ENCODE assay signal across 22 cellular contexts in the genomic region with DNA sequence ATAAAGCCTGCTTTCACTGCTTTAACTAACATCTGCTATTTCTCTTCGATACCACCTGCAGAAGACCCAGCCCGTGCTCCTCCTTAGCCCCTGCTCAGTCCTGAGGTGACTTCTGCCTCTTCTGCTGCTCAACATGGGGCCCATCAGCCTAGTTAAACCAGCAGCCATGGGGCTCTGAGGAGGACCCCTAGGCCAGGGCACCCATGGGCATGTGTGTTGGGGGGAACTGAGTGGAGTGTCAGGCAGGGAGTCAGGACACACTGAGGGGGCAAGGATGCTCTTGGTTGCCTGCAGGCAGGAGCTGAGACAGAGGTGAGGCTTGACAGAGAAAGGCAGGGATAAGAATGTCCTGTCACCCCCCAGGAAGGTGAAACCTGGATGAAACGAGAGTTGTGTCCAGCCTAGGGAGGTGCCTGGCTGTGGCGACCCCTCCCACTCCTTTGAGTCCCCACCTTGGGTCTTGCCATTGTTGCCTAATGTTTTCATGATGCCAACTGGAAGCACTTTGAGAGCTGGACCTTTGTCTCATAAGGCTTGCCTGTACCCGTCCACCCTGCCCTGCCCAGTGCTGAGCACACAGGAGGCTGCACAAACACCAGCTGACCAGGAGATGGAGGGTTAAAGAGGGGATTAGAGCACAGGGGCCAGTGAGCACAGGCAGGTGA. TPM values are rescaled to one million over a fixed set of nuclear protein-coding genes. Genes with fewer than 3 reads are reported as not detected.
DNase-seq lines count a peak whose midpoint lies in the region; ATAC-seq, FAIRE-seq and TF ChIP-seq lines count a peak whose summit lies in the region.
"Had no signal": no experiment of that assay in that cellular context is flagged by ENCODE, and none has a peak within 500 bp of the region (broad histone marks: within the 10 kb centered on the region; RNA-seq: fewer than 3 reads in every experiment).

No MANE protein-coding gene starts in this region.

- no peak overlapping the region for H3K56ac ChIP-seq in H1 (replicated peaks; ENCODE audit: insufficient read length, low read depth, low read length)

- H3K27me3 ChIP-seq in RWPE2 (ENCODE audit: insufficient read depth, poor library complexity, severe bottlenecking), result no peaks in the 10 kb centered on the region
- no peaks in the 10 kb centered on the region for H3K27me3 ChIP-seq in H1 (replicated peaks in 1 of 4; ENCODE audit: control insufficient read depth in 3 of 4, extremely low read depth in 1 of 4, insufficient read depth in 3 of 4, low read length in 3 of 4)
- no peaks in the 10 kb centered on the region for H3K27me3 ChIP-seq in neuronal stem cell (ENCODE audit: control insufficient read depth in 3 of 3, insufficient read depth in 3 of 3, low read depth in 1 of 3, low read length in 3 of 3)
- no peaks in the 10 kb centered on the region for H3K27me3 ChIP-seq in hepatocyte

- H3K9me2 ChIP-seq in hepatocyte (replicated peaks; ENCODE audit: insufficient read depth), result no peaks in the 10 kb centered on the region

- no peaks in the 10 kb centered on the region for H3K23me2 ChIP-seq in H1 (ENCODE audit: low read depth, low read length)

- peaks cover 0 to 3% of the 10 kb centered on the region in 2 experiments for H4K20me1 ChIP-seq in H1 (replicated peaks in 1 of 2; ENCODE audit: control insufficient read depth in 1 of 2, insufficient read depth in 2 of 2, low read length in 2 of 2)
- no peaks in the 10 kb centered on the region for H4K20me1 ChIP-seq in hepatocyte (ENCODE audit: insufficient read depth, poor library complexity, severe bottlenecking)

- no peak overlapping the region for H4K5ac ChIP-seq in H1 (ENCODE audit: insufficient read length, low read depth, low read length)

- TF ChIP-seq POLR2A in H1 (IDR thresholded peaks at IDR 0.05; ENCODE audit: control extremely low read depth in 1 of 2, low read depth in 2 of 2, low read length in 2 of 2), result no peak

- 0 out of 2 replicates have a peak overlapping the region, but pooled peaks have one; percentile 13 for H2AK5ac ChIP-seq in H1 (ENCODE audit: low read depth, low read length)
- no peak overlapping the region for H2AK5ac ChIP-seq in neuronal stem cell (ENCODE audit: low read depth, low read length)

- no peak for ATAC-seq in activated naive CD8-positive, alpha-beta T cell treated with anti-CD3 and anti-CD28 coated beads, Interleukin-2, amount 10 ng/mL, durations not matched to agents 7 days and 5 days (ENCODE audit: low read depth)
- ATAC-seq in activated naive CD8-positive, alpha-beta T cell treated with anti-CD3 and anti-CD28 coated beads, Interleukin-2, amount 50 U/mL, for 24 hours, result no peak
- ATAC-seq in RWPE2 (ENCODE audit: low read depth), result peak; percentile 23; the same call in 2 of the 3 replicates
- no peak for ATAC-seq in activated CD8-positive, alpha-beta T cell treated with anti-CD3 and anti-CD28 coated beads for 36 hours

- TF ChIP-seq CTCF in RWPE2 (IDR thresholded peaks at IDR 0.05; ENCODE audit: poor library complexity, severe bottlenecking) (no peak), H1 (IDR thresholded peaks at IDR 0.05; ENCODE audit: control extremely low read depth in 1 of 3, insufficient read depth in 1 of 3, low read depth in 1 of 3, low read length in 3 of 3) (no peak), hepatocyte (IDR thresholded peaks at IDR 0.05; ENCODE audit: poor library complexity) (no peak)
- TF ChIP-seq CTCF in activated CD8-positive, alpha-beta T cell treated with anti-CD3 and anti-CD28 coated beads for 36 hours (IDR thresholded peaks at IDR 0.05), result no peak

- peaks cover 16% of the 10 kb centered on the region for H3K4me1 Mint-ChIP-seq in activated naive CD8-positive, alpha-beta T cell treated with anti-CD3 and anti-CD28 coated beads, Interleukin-2, amount 10 ng/mL, durations not matched to agents 7 days and 5 days
- peaks cover 41% of the 10 kb centered on the region for H3K4me1 Mint-ChIP-seq in activated naive CD8-positive, alpha-beta T cell treated with anti-CD3 and anti-CD28 coated beads, Interleukin-2, amount 50 U/mL, for 24 hours
- H3K4me1 Mint-ChIP-seq in activated CD8-positive, alpha-beta T cell treated with anti-CD3 and anti-CD28 coated beads for 36 hours (ENCODE audit: low read depth), result peaks cover 24% of the 10 kb centered on the region

- no peak for TF ChIP-seq RAD21 in H1 (IDR thresholded peaks at IDR 0.05 in 1 of 2, conservative IDR thresholded peaks at IDR 0.05 in 1 of 2; ENCODE audit: low read depth in 2 of 2, low read length in 2 of 2)

- POLR2A ChIA-PET in activated naive CD8-positive, alpha-beta T cell treated with anti-CD3 and anti-CD28 coated beads, Interleukin-2, amount 10 ng/mL, durations not matched to agents 7 days and 5 days (lab: Charles Lee), result interaction anchor here (0.7 kb wide), 1 partner anchor 16 kb away, joined by 3 read pairs; the partner anchor contains the start of genes DHRS1 and NOP9
- POLR2A ChIA-PET in H1 (lab: Charles Lee; ENCODE audit: partially characterized antibody), result interaction anchor here (0.7 to 3.8 kb wide), 12 partner anchors 8 to 190 kb away, joined by 3 to 13 read pairs (median 4); partner anchors contain the start of genes DHRS1, LTB4R, NOP9 and PCK2
- POLR2A ChIA-PET in activated CD8-positive, alpha-beta T cell treated with anti-CD3 and anti-CD28 coated beads for 36 hours (lab: Charles Lee), result interaction anchor here (0.9 to 2.0 kb wide), 2 partner anchors 13 to 41 kb away, joined by 3 to 8 read pairs; partner anchors contain the start of gene RABGGTA

- no peak overlapping the region for H3K4me3 Mint-ChIP-seq in activated naive CD8-positive, alpha-beta T cell treated with anti-CD3 and anti-CD28 coated beads, Interleukin-2, amount 10 ng/mL, durations not matched to agents 7 days and 5 days
- no peak overlapping the region for H3K4me3 Mint-ChIP-seq in activated naive CD8-positive, alpha-beta T cell treated with anti-CD3 and anti-CD28 coated beads, Interleukin-2, amount 50 U/mL, for 24 hours
- H3K4me3 Mint-ChIP-seq in activated CD8-positive, alpha-beta T cell treated with anti-CD3 and anti-CD28 coated beads for 36 hours, result no peak overlapping the region
- H3K4me3 Mint-ChIP-seq: IgD-negative memory B cell had no signal

- H3K27ac ChIP-seq in RWPE2 (ENCODE audit: poor library complexity, severe bottlenecking), result peak overlapping the region; percentile 1
- H3K27ac ChIP-seq in H1 (ENCODE audit: low read depth, low read length), result no peak overlapping the region
- H3K27ac ChIP-seq in neuronal stem cell (replicated peaks; ENCODE audit: low read length), result no peak overlapping the region
- no peak overlapping the region for H3K27ac ChIP-seq in hepatocyte
- H3K27ac ChIP-seq: C4-2B had no signal

- no peak overlapping the region for H3K4me2 ChIP-seq in H1 (ENCODE audit: insufficient read depth in 1 of 2, low read depth in 2 of 2, low read length in 2 of 2)
- no peak overlapping the region for H3K4me2 ChIP-seq in neuronal stem cell (ENCODE audit: insufficient read depth, low read length, poor library complexity, severe bottlenecking)
- H3K4me2 ChIP-seq in hepatocyte, result no peak overlapping the region

- H3K9me3 ChIP-seq in RWPE2 (ENCODE audit: severe bottlenecking) (no peaks in the 10 kb centered on the region), H1 (ENCODE audit: insufficient read depth in 2 of 2, low read depth in 1 of 2, low read length in 1 of 2) (no peaks in the 10 kb centered on the region), neuronal stem cell (replicated peaks in 1 of 2; ENCODE audit: control insufficient read depth in 2 of 2, insufficient read depth in 1 of 2, low read depth in 1 of 2, low read length in 2 of 2) (no peaks in the 10 kb centered on the region), hepatocyte (ENCODE audit: low read depth) (no peaks in the 10 kb centered on the region)

- no peak overlapping the region for H2BK20ac ChIP-seq in H1 (ENCODE audit: low read length)

- no peaks in the 10 kb centered on the region; the same call in 1 of the 2 replicates for H3K36me3 ChIP-seq in RWPE2 (ENCODE audit: low read depth)
- no peaks in the 10 kb centered on the region for H3K36me3 ChIP-seq in H1 (ENCODE audit: control insufficient read depth in 2 of 4, insufficient read depth in 4 of 4, low read length in 3 of 4)
- H3K36me3 ChIP-seq in neuronal stem cell (replicated peaks in 1 of 2; ENCODE audit: control insufficient read depth in 2 of 2, insufficient read depth in 2 of 2, low read length in 2 of 2), result no peaks in the 10 kb centered on the region
- no peaks in the 10 kb centered on the region for H3K36me3 ChIP-seq in hepatocyte (replicated peaks; ENCODE audit: insufficient read depth, low read depth)

- H3K4me1 ChIP-seq in RWPE2 (ENCODE audit: insufficient read depth, poor library complexity, severe bottlenecking), result peaks cover 17% of the 10 kb centered on the region
- no peaks in the 10 kb centered on the region for H3K4me1 ChIP-seq in H1 (replicated peaks in 1 of 4; ENCODE audit: control insufficient read depth in 3 of 4, insufficient read depth in 4 of 4, low read length in 3 of 4)
- peaks cover 0 to 3% of the 10 kb centered on the region in 2 donors for H3K4me1 ChIP-seq in neuronal stem cell (ENCODE audit: control insufficient read depth in 2 of 2, insufficient read depth in 1 of 2, low read depth in 1 of 2, low read length in 2 of 2)
- no peaks in the 10 kb centered on the region for H3K4me1 ChIP-seq in hepatocyte (ENCODE audit: insufficient read depth)

- DNase-seq in activated naive CD8-positive, alpha-beta T cell treated with anti-CD3 and anti-CD28 coated beads, Interleukin-2, amount 10 ng/mL, durations not matched to agents 7 days and 5 days, result no peak
- DNase-seq in activated naive CD8-positive, alpha-beta T cell treated with anti-CD3 and anti-CD28 coated beads, Interleukin-2, amount 50 U/mL, for 24 hours, result no peak
- DNase-seq in RWPE2 (ENCODE audit: low spot score) (peak; percentile 61), H1 (ENCODE audit: low read depth in 1 of 2, low spot score in 2 of 2) (no peak), neuronal stem cell (ENCODE audit: low spot score) (no peak), RCC 7860 (ENCODE audit: low spot score) (no peak), hepatocyte (ENCODE audit: low spot score) (no peak)
- DNase-seq in activated CD8-positive, alpha-beta T cell treated with anti-CD3 and anti-CD28 coated beads for 36 hours, result no peak
- DNase-seq: AML-193, GOT3, MV-4-11, NCI-H1105 treated with DMSO at 0.1 percent for 48 hours, NCI-H2081, NCI-H2171, NCI-H345, NCI-H526, RPMI8226 had no signal

- H3K27me3 Mint-ChIP-seq in activated naive CD8-positive, alpha-beta T cell treated with anti-CD3 and anti-CD28 coated beads, Interleukin-2, amount 10 ng/mL, durations not matched to agents 7 days and 5 days, result peaks cover 22% of the 10 kb centered on the region
- peaks cover 3% of the 10 kb centered on the region for H3K27me3 Mint-ChIP-seq in activated naive CD8-positive, alpha-beta T cell treated with anti-CD3 and anti-CD28 coated beads, Interleukin-2, amount 50 U/mL, for 24 hours
- H3K27me3 Mint-ChIP-seq in activated CD8-positive, alpha-beta T cell treated with anti-CD3 and anti-CD28 coated beads for 36 hours, result no peaks in the 10 kb centered on the region

- H2BK12ac ChIP-seq in H1 (ENCODE audit: low read depth, low read length) (no peak overlapping the region), neuronal stem cell (ENCODE audit: low read length) (peak overlapping the region; percentile 50)

- intact Hi-C loops in activated CD8-positive, alpha-beta T cell treated with anti-CD3 and anti-CD28 coated beads for 36 hours (cut with micrococcal nuclease), result no loop called here

- H4K8ac ChIP-seq in H1 (ENCODE audit: extremely low read depth, insufficient read depth, low read length), result no peak overlapping the region
- no peak overlapping the region for H4K8ac ChIP-seq in neuronal stem cell (ENCODE audit: low read depth, low read length)

- no peaks in the 10 kb centered on the region for H3K9me3 Mint-ChIP-seq in activated naive CD8-positive, alpha-beta T cell treated with anti-CD3 and anti-CD28 coated beads, Interleukin-2, amount 10 ng/mL, durations not matched to agents 7 days and 5 days
- no peaks in the 10 kb centered on the region for H3K9me3 Mint-ChIP-seq in activated naive CD8-positive, alpha-beta T cell treated with anti-CD3 and anti-CD28 coated beads, Interleukin-2, amount 50 U/mL, for 24 hours
- no peaks in the 10 kb centered on the region for H3K9me3 Mint-ChIP-seq in activated CD8-positive, alpha-beta T cell treated with anti-CD3 and anti-CD28 coated beads for 36 hours
- H3K9me3 Mint-ChIP-seq: IgD-negative memory B cell had no signal

- H3K14ac ChIP-seq in H1 (ENCODE audit: insufficient read length) (no peak overlapping the region), neuronal stem cell (ENCODE audit: low read length) (no peak overlapping the region)

- H3K4ac ChIP-seq in H1 (replicated peaks; ENCODE audit: insufficient read length, low read depth, low read length), result no peak overlapping the region
- H3K4ac ChIP-seq in neuronal stem cell (ENCODE audit: low read length), result no peak overlapping the region

- H3K4me3 ChIP-seq in RWPE2 (ENCODE audit: severe bottlenecking) (no peak overlapping the region), H1 (ENCODE audit: extremely low read depth in 1 of 4, insufficient read depth in 2 of 4, low read depth in 3 of 4, low read length in 4 of 4) (no peak overlapping the region), neuronal stem cell (ENCODE audit: low read length in 2 of 2) (no peak overlapping the region), hepatocyte (no peak overlapping the region)

- H2BK120ac ChIP-seq in H1 (replicated peaks; ENCODE audit: low read depth, low read length) (no peak overlapping the region), neuronal stem cell (ENCODE audit: low read depth, low read length) (no peak overlapping the region)

- no peak for FAIRE-seq in H1 (lab: Jason Lieb, UNC)
- FAIRE-seq in RCC 7860 (lab: Jason Lieb, UNC), result no peak
- FAIRE-seq: G401.6, GM18507 had no signal

- H2BK15ac ChIP-seq in H1 (ENCODE audit: low read length) (no peak overlapping the region), neuronal stem cell (ENCODE audit: low read length) (no peak overlapping the region)

- no peak overlapping the region; the same call in 1 of the 2 replicates for H2BK5ac ChIP-seq in H1 (ENCODE audit: low read depth, low read length)
- H2BK5ac ChIP-seq in neuronal stem cell (ENCODE audit: low read length), result no peak overlapping the region

- H3K27ac Mint-ChIP-seq in activated naive CD8-positive, alpha-beta T cell treated with anti-CD3 and anti-CD28 coated beads, Interleukin-2, amount 10 ng/mL, durations not matched to agents 7 days and 5 days, result peak overlapping the region; percentile 18
- no peak overlapping the region for H3K27ac Mint-ChIP-seq in activated naive CD8-positive, alpha-beta T cell treated with anti-CD3 and anti-CD28 coated beads, Interleukin-2, amount 50 U/mL, for 24 hours
- H3K27ac Mint-ChIP-seq in activated CD8-positive, alpha-beta T cell treated with anti-CD3 and anti-CD28 coated beads for 36 hours, result no peak overlapping the region
- H3K27ac Mint-ChIP-seq: IgD-negative memory B cell had no signal

- H3K79me1 ChIP-seq in H1 (ENCODE audit: low read depth, low read length), result no peaks in the 10 kb centered on the region; the same call in 1 of the 2 replicates
- no peaks in the 10 kb centered on the region for H3K79me1 ChIP-seq in neuronal stem cell (ENCODE audit: low read depth, low read length)

- H4K91ac ChIP-seq in H1 (replicated peaks; ENCODE audit: insufficient read length, low read length), result no peak overlapping the region
- H4K91ac ChIP-seq in neuronal stem cell (ENCODE audit: low read depth, low read length, poor library complexity), result no peak overlapping the region

- CTCF ChIA-PET in H1 (lab: Charles Lee; ENCODE audit: partially characterized antibody), result interaction anchor here (0.8 to 11.5 kb wide), 7 partner anchors 8 to 50 kb away, joined by 3 to 137 read pairs (median 35); partner anchors contain the start of genes CIDEB, DHRS1, LTB4R2 and NOP9
- CTCF ChIA-PET in activated CD8-positive, alpha-beta T cell treated with anti-CD3 and anti-CD28 coated beads for 36 hours (lab: Charles Lee), result interaction anchor here (1.0 to 8.1 kb wide), 5 partner anchors 10 to 49 kb away, joined by 3 to 85 read pairs (median 7); partner anchors contain the start of genes CIDEB, DHRS1, LTB4R and LTB4R2

- WGBS in H1 (ENCODE audit: extremely low coverage in 1 of 2, insufficient coverage in 1 of 2, insufficient read length in 1 of 2, insufficient replicate concordance in 2 of 2, low coverage in 1 of 2, low lambda C conversion rate in 2 of 2, missing lambda C conversion rate in 1 of 2), 2 experiments, result 94% methylated on average over 5 of the region's 5 CpGs; no CpG with 5 or more reads in 1 of the 2 experiments
- no CpG with 5 or more reads among the region's 5 CpGs for WGBS in neuronal stem cell (ENCODE audit: extremely low coverage in 2 of 2, insufficient read length in 2 of 2, insufficient replicate concordance in 1 of 2), 2 donors
- WGBS in hepatocyte (ENCODE audit: low lambda C conversion rate, missing lambda C conversion rate), result 86% methylated on average over 5 of the region's 5 CpGs

- H3K23ac ChIP-seq in H1 (ENCODE audit: insufficient read length), result no peak overlapping the region
- no peak overlapping the region for H3K23ac ChIP-seq in neuronal stem cell (ENCODE audit: low read depth, low read length, poor library complexity)

- H3K18ac ChIP-seq in H1 (ENCODE audit: extremely low read depth, low read length) (no peak overlapping the region), neuronal stem cell (ENCODE audit: low read length) (no peak overlapping the region)

- H3K9ac ChIP-seq in H1 (replicated peaks in 1 of 4; ENCODE audit: extremely low read depth in 1 of 4, low read depth in 3 of 4, low read length in 3 of 4) (no peak overlapping the region; a peak in 1 of 7 replicates), neuronal stem cell (ENCODE audit: low read depth, low read length, poor library complexity) (peak overlapping the region; percentile 32)

- H2AFZ ChIP-seq in H1 (ENCODE audit: low read length) (no peak overlapping the region), neuronal stem cell (ENCODE audit: low read length) (no peak overlapping the region), hepatocyte (no peak overlapping the region)

- no peak for TF ChIP-seq EP300 in H1 (IDR thresholded peaks at IDR 0.05; ENCODE audit: borderline replicate concordance in 1 of 2, low read depth in 2 of 2, low read length in 2 of 2)

- peaks cover 4% of the 10 kb centered on the region for H3K36me3 Mint-ChIP-seq in activated naive CD8-positive, alpha-beta T cell treated with anti-CD3 and anti-CD28 coated beads, Interleukin-2, amount 10 ng/mL, durations not matched to agents 7 days and 5 days
- H3K36me3 Mint-ChIP-seq in activated naive CD8-positive, alpha-beta T cell treated with anti-CD3 and anti-CD28 coated beads, Interleukin-2, amount 50 U/mL, for 24 hours (ENCODE audit: low read depth), result peaks cover 3% of the 10 kb centered on the region
- peaks cover 1% of the 10 kb centered on the region for H3K36me3 Mint-ChIP-seq in activated CD8-positive, alpha-beta T cell treated with anti-CD3 and anti-CD28 coated beads for 36 hours (ENCODE audit: low read depth)
- H3K36me3 Mint-ChIP-seq: IgD-negative memory B cell had no signal

- H3K79me2 ChIP-seq in H1 (ENCODE audit: control insufficient read depth in 1 of 2, insufficient read depth in 2 of 2, low read length in 2 of 2), result no peaks in the 10 kb centered on the region
- no peaks in the 10 kb centered on the region for H3K79me2 ChIP-seq in hepatocyte

RNA-seq across cellular contexts. Expression of gene RABGGTA, which starts 12.5 kb away (rescaled TPM):
- total RNA-seq in activated naive CD8-positive, alpha-beta T cell treated with anti-CD3 and anti-CD28 coated beads, Interleukin-2, amount 10 ng/mL, durations not matched to agents 7 days and 5 days, result 10 to 100 TPM; 42.1 to 48.8 TPM
- 16.0 and 16.9 TPM in 2 replicates for total RNA-seq in H1 (2021; fragmentation: NEBNext Ultra II Directional; extraction: Animal tissue kit (Norgen Biotek cat#: 25700))
- 49.8 and 65.1 TPM in 2 replicates for polyA plus RNA-seq in H1 (2011; rRNA removed)
- polyA plus RNA-seq in H1 (2011; cell fraction: cytosol; rRNA removed), result 30.0 TPM
- polyA plus RNA-seq in H1 (2011; cell fraction: nucleus; rRNA removed), result 150 TPM
- 17.0 to 25.2 TPM (median 20.7 TPM) in 4 replicates for polyA plus RNA-seq in H1 (2012, experiment 1 of 2)
- 36.6 TPM for polyA plus RNA-seq in H1 (2012, experiment 2 of 2)
- polyA plus RNA-seq in H1 (2013, experiment 1 of 2), result 22.1 TPM
- polyA plus RNA-seq in H1 (2013, experiment 2 of 2), result 19.9 TPM
- polyA minus RNA-seq in H1 (2011; rRNA and poly(A)+ RNA removed), result 34.2 and 35.5 TPM in 2 replicates
- 18.1 TPM for polyA minus RNA-seq in H1 (2011; cell fraction: cytosol; rRNA and poly(A)+ RNA removed)
- 40.0 TPM for polyA minus RNA-seq in H1 (2011; cell fraction: nucleus; rRNA and poly(A)+ RNA removed)
- 21.6 TPM for polyA plus RNA-seq in neuronal stem cell (2013, experiment 1 of 2)
- 20.2 TPM for polyA plus RNA-seq in neuronal stem cell (2013, experiment 2 of 2)
- 10 to 100 TPM; 37.6 to 42.7 TPM for total RNA-seq in activated CD8-positive, alpha-beta T cell treated with anti-CD3 and anti-CD28 coated beads for 36 hours
- total RNA-seq in hepatocyte, result 13.0 and 18.2 TPM in 2 replicates
- 36.0 and 52.1 TPM in 2 replicates for polyA plus RNA-seq in hepatocyte

RNA-seq across cellular contexts. Expression of gene DHRS1, which starts 15.7 kb away (rescaled TPM):
- 10 to 100 TPM; 36.0 to 41.9 TPM for total RNA-seq in activated naive CD8-positive, alpha-beta T cell treated with anti-CD3 and anti-CD28 coated beads, Interleukin-2, amount 10 ng/mL, durations not matched to agents 7 days and 5 days
- 8.8 and 13.4 TPM in 2 replicates for total RNA-seq in H1 (2021; fragmentation: NEBNext Ultra II Directional; extraction: Animal tissue kit (Norgen Biotek cat#: 25700))
- polyA plus RNA-seq in H1 (2011; rRNA removed) (31.7 and 40.2 TPM in 2 replicates), hepatocyte (39.5 and 55.9 TPM in 2 replicates)
- polyA plus RNA-seq in H1 (2011; cell fraction: cytosol; rRNA removed), result 25.9 TPM
- polyA plus RNA-seq in H1 (2011; cell fraction: nucleus; rRNA removed), result 52.3 TPM
- polyA plus RNA-seq in H1 (2012, experiment 1 of 2), result 16.4 to 20.6 TPM (median 17.5 TPM) in 4 replicates
- 21.3 TPM for polyA plus RNA-seq in H1 (2012, experiment 2 of 2)
- polyA plus RNA-seq in H1 (2013, experiment 1 of 2), result 11.8 TPM
- polyA plus RNA-seq in H1 (2013, experiment 2 of 2), result 9.3 TPM
- polyA minus RNA-seq in H1 (2011; rRNA and poly(A)+ RNA removed), result 16.3 and 19.2 TPM in 2 replicates
- 9.1 TPM for polyA minus RNA-seq in H1 (2011; cell fraction: cytosol; rRNA and poly(A)+ RNA removed)
- polyA minus RNA-seq in H1 (2011; cell fraction: nucleus; rRNA and poly(A)+ RNA removed), result 21.4 TPM
- polyA plus RNA-seq in neuronal stem cell (2013, experiment 1 of 2), result 9.9 TPM
- polyA plus RNA-seq in neuronal stem cell (2013, experiment 2 of 2), result 9.8 TPM
- total RNA-seq in activated CD8-positive, alpha-beta T cell treated with anti-CD3 and anti-CD28 coated beads for 36 hours, result 10 to 100 TPM; 11.9 to 13.6 TPM
- total RNA-seq in hepatocyte, result 23.0 and 29.9 TPM in 2 replicates

RNA-seq across cellular contexts. Expression of gene NOP9, which starts 15.7 kb away (rescaled TPM):
- 10 to 100 TPM; 28.7 to 31.1 TPM for total RNA-seq in activated naive CD8-positive, alpha-beta T cell treated with anti-CD3 and anti-CD28 coated beads, Interleukin-2, amount 10 ng/mL, durations not matched to agents 7 days and 5 days
- total RNA-seq in H1 (2021; fragmentation: NEBNext Ultra II Directional; extraction: Animal tissue kit (Norgen Biotek cat#: 25700)), result 34.8 and 39.3 TPM in 2 replicates
- polyA plus RNA-seq in H1 (2011; rRNA removed) (17.8 and 22.4 TPM in 2 replicates), hepatocyte (2.4 and 3.7 TPM in 2 replicates)
- polyA plus RNA-seq in H1 (2011; cell fraction: cytosol; rRNA removed), result 19.2 TPM
- polyA plus RNA-seq in H1 (2011; cell fraction: nucleus; rRNA removed), result 55.9 TPM
- 21.6 to 29.6 TPM (median 27.0 TPM) in 4 replicates for polyA plus RNA-seq in H1 (2012, experiment 1 of 2)
- polyA plus RNA-seq in H1 (2012, experiment 2 of 2), result 15.7 TPM
- 13.9 TPM for polyA plus RNA-seq in H1 (2013, experiment 1 of 2)
- 13.1 TPM for polyA plus RNA-seq in H1 (2013, experiment 2 of 2)
- 42.1 and 51.6 TPM in 2 replicates for polyA minus RNA-seq in H1 (2011; rRNA and poly(A)+ RNA removed)
- 26.5 TPM for polyA minus RNA-seq in H1 (2011; cell fraction: cytosol; rRNA and poly(A)+ RNA removed)
- 34.7 TPM for polyA minus RNA-seq in H1 (2011; cell fraction: nucleus; rRNA and poly(A)+ RNA removed)
- polyA plus RNA-seq in neuronal stem cell (2013, experiment 1 of 2), result 10.9 TPM
- polyA plus RNA-seq in neuronal stem cell (2013, experiment 2 of 2), result 10.9 TPM
- total RNA-seq in activated CD8-positive, alpha-beta T cell treated with anti-CD3 and anti-CD28 coated beads for 36 hours, result 10 to 100 TPM; 33.5 to 33.6 TPM
- 12.5 and 13.2 TPM in 2 replicates for total RNA-seq in hepatocyte

RNA-seq across cellular contexts. Expression of gene TGM1, which starts 21.0 kb away (rescaled TPM):
- 1 to 10 TPM; 5.7 to 5.8 TPM for total RNA-seq in activated naive CD8-positive, alpha-beta T cell treated with anti-CD3 and anti-CD28 coated beads, Interleukin-2, amount 10 ng/mL, durations not matched to agents 7 days and 5 days
- 2.0 and 2.2 TPM in 2 replicates for total RNA-seq in H1 (2021; fragmentation: NEBNext Ultra II Directional; extraction: Animal tissue kit (Norgen Biotek cat#: 25700))
- polyA plus RNA-seq in H1 (2011; rRNA removed), result 1.8 and 4.1 TPM in 2 replicates
- polyA plus RNA-seq in H1 (2011; cell fraction: cytosol; rRNA removed), result 2.6 TPM
- 15.8 TPM for polyA plus RNA-seq in H1 (2011; cell fraction: nucleus; rRNA removed)
- 1.7 to 2.2 TPM (median 1.8 TPM) in 4 replicates for polyA plus RNA-seq in H1 (2012, experiment 1 of 2)
- polyA plus RNA-seq in H1 (2012, experiment 2 of 2), result 1.1 TPM
- polyA plus RNA-seq in H1 (2013, experiment 1 of 2), result 1.3 TPM
- polyA plus RNA-seq in H1 (2013, experiment 2 of 2), result 1.4 TPM
- polyA minus RNA-seq in H1 (2011; rRNA and poly(A)+ RNA removed), result 2.0 and 2.2 TPM in 2 replicates
- polyA minus RNA-seq in H1 (2011; cell fraction: cytosol; rRNA and poly(A)+ RNA removed), result not detected
- polyA minus RNA-seq in H1 (2011; cell fraction: nucleus; rRNA and poly(A)+ RNA removed), result 3.9 TPM
- 2.2 TPM for polyA plus RNA-seq in neuronal stem cell (2013, experiment 1 of 2)
- polyA plus RNA-seq in neuronal stem cell (2013, experiment 2 of 2), result 2.3 TPM
- total RNA-seq in activated CD8-positive, alpha-beta T cell treated with anti-CD3 and anti-CD28 coated beads for 36 hours, result 1 to 10 TPM; 3.0 to 3.1 TPM
- 0.33 and 0.56 TPM in 2 replicates for total RNA-seq in hepatocyte
- polyA plus RNA-seq in hepatocyte, result 1.5 and 1.9 TPM in 2 replicates
- polyA plus RNA-seq: IgD-negative memory B cell had no signal

RNA-seq across cellular contexts. Expression of gene CIDEB, which starts 23.8 kb away (rescaled TPM):
- 10 to 100 TPM; 33.7 to 34.8 TPM for total RNA-seq in activated naive CD8-positive, alpha-beta T cell treated with anti-CD3 and anti-CD28 coated beads, Interleukin-2, amount 10 ng/mL, durations not matched to agents 7 days and 5 days
- not detected in 2 replicates for total RNA-seq in H1 (2021; fragmentation: NEBNext Ultra II Directional; extraction: Animal tissue kit (Norgen Biotek cat#: 25700))
- polyA plus RNA-seq in H1 (2011; rRNA removed) (0.09 and 0.11 TPM in 2 replicates), hepatocyte (46.3 and 59.9 TPM in 2 replicates)
- polyA plus RNA-seq in H1 (2011; cell fraction: cytosol; rRNA removed), result 0.08 TPM
- polyA plus RNA-seq in H1 (2011; cell fraction: nucleus; rRNA removed), result 0.11 TPM
- polyA plus RNA-seq in H1 (2012, experiment 1 of 2), result 0.21 TPM in 1 of 4 replicates, not detected in the others
- not detected for polyA plus RNA-seq in H1 (2012, experiment 2 of 2)
- not detected for polyA plus RNA-seq in H1 (2013, experiment 1 of 2)
- polyA plus RNA-seq in H1 (2013, experiment 2 of 2), result not detected
- not detected in 2 replicates for polyA minus RNA-seq in H1 (2011; rRNA and poly(A)+ RNA removed)
- not detected for polyA minus RNA-seq in H1 (2011; cell fraction: cytosol; rRNA and poly(A)+ RNA removed)
- polyA minus RNA-seq in H1 (2011; cell fraction: nucleus; rRNA and poly(A)+ RNA removed), result not detected
- polyA plus RNA-seq in neuronal stem cell (2013, experiment 1 of 2), result not detected
- polyA plus RNA-seq in neuronal stem cell (2013, experiment 2 of 2), result not detected
- total RNA-seq in activated CD8-positive, alpha-beta T cell treated with anti-CD3 and anti-CD28 coated beads for 36 hours, result 10 to 100 TPM; 12.1 to 13.6 TPM
- 43.0 and 56.9 TPM in 2 replicates for total RNA-seq in hepatocyte
- total RNA-seq: A172 had no signal
